Comparison of ENCODE assay signal across 34 cellular contexts in genomic region chr3:178840586-178840985, GRCh38.
"Had no signal": no experiment of that assay in that cellular context is flagged by ENCODE, and none has a peak within 500 bp of the region (broad histone marks: within the 10 kb centered on the region; RNA-seq: fewer than 3 reads in every experiment).

No MANE protein-coding gene starts in this region.

- H3K36me3 ChIP-seq: MG63 had no signal

- DNase-seq: Karpas-422, Kasumi-1, MG63, MM.1S, MV-4-11, NCI-H1048, NCI-H1092, NCI-H1092 treated with DMSO at 0.1 percent for 48 hours, NCI-H1105, NCI-H1105 treated with DMSO at 0.1 percent for 48 hours, NCI-H1417, NCI-H1417 treated with DMSO at 0.1 percent for 48 hours, NCI-H1436, NCI-H1436 treated with DMSO at 0.1 percent for 48 hours, NCI-H146, NCI-H1694, NCI-H1694 treated with DMSO at 0.1 percent for 48 hours, NCI-H187, NCI-H187 treated with DMSO at 0.1 percent for 48 hours, NCI-H1930, NCI-H2029, NCI-H2029 treated with DMSO at 0.1 percent for 48 hours, NCI-H2081, NCI-H2081 treated with DMSO at 0.1 percent for 48 hours, NCI-H2107, NCI-H2171, NCI-H2171 treated with DMSO at 0.1 percent for 48 hours, NCI-H2227 treated with DMSO at 0.1 percent for 48 hours, NCI-H226, NCI-H345, NCI-H446, NCI-H446 treated with DMSO at 0.1 percent for 48 hours, NCI-H510A, NCI-H510A treated with DMSO at 0.1 percent for 48 hours had no signal

- H3K4me3 ChIP-seq: MG63 had no signal

- H3K27me3 ChIP-seq: MG63 had no signal

- H3K9me3 ChIP-seq: MG63 had no signal
